In genomic region chrX:150544222-150544787, GRCh38 we compare ENCODE assay signal across 1 cellular context.
TF ChIP-seq lines count a peak whose summit lies in the region.

No MANE protein-coding gene starts in this region.

TF ChIP-seq in GM23338, 12 proteins besides CTCF, POLR2A, EP300 and RAD21 (continued from another document):
- no peak for TF ChIP-seq REST (IDR thresholded peaks at IDR 0.05; ENCODE audit: unreplicated experiment)
